Comparison of ENCODE assay signal across 11 cellular contexts in the genomic region with DNA sequence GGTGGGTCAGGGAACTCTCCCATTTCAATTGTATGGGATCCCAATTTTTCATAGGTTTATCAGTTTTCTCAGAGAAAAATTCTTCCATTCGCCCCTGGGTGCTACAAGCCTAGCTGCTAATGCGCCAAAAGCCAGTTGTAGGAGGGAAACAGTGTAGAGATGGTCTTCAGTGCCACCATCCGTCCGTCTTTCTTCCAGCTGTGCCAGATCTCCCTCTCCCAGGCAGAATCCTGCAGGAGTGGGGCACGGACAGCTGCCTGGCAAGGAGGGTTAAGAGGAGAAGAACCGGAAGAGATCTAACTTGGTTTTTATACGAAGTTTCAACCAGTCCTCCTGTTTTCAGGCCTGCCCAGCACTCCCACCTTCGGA. TPM values are rescaled to one million over a fixed set of nuclear protein-coding genes. Genes with fewer than 3 reads are reported as not detected.
DNase-seq lines count a peak whose midpoint lies in the region; ATAC-seq and TF ChIP-seq lines count a peak whose summit lies in the region.
"Had no signal": no experiment of that assay in that cellular context is flagged by ENCODE, and none has a peak within 500 bp of the region (broad histone marks: within the 10 kb centered on the region; RNA-seq: fewer than 3 reads in every experiment).

No MANE protein-coding gene starts in this region.

- no peaks in the 10 kb centered on the region for H3K4me1 ChIP-seq in right atrium auricular region
- H3K4me1 ChIP-seq in testis = no peaks in the 10 kb centered on the region

- H3K27ac ChIP-seq in right atrium auricular region = no peak overlapping the region
- no peak overlapping the region for H3K27ac ChIP-seq in testis

- H3K4me3 ChIP-seq in right atrium auricular region (no peak overlapping the region), testis (peak overlapping the region in 1 of 2 donors; percentile 35), H7 (ENCODE audit: insufficient read depth, low read depth, low read length) (no peak overlapping the region)
- H3K4me3 ChIP-seq: smooth muscle cell had no signal

- no peak for TF ChIP-seq POLR2A in testis (IDR thresholded peaks at IDR 0.05)

- H3K27me3 ChIP-seq in right atrium auricular region (no peaks in the 10 kb centered on the region), testis (no peaks in the 10 kb centered on the region), H7 (ENCODE audit: control insufficient read depth, insufficient read depth, low read length) (no peaks in the 10 kb centered on the region)

- DNase-seq in Right ventricle myocardium superior (no peak), right atrium auricular region (ENCODE audit: low spot score) (no peak), amygdala (lab: John Stamatoyannopoulos, UW) (peak in 41 of 56 donors; percentile 1 to 75 (median 36)), left colon (no peak), testis (peak; percentile 26), H7 (no peak)
- DNase-seq in stimulated activated CD4-positive, alpha-beta T cell treated with anti-CD3 and anti-CD28 coated beads, Interleukin-4, amount 100 ng/mL, for 24 hours = no peak
- DNase-seq: activated T-cell treated with anti-CD3 and anti-CD28 coated beads, Interleukin-2, amount 50 U/mL, for 48 hours; NCI-H1417 had no signal

- H3K9me3 ChIP-seq in right atrium auricular region (no peaks in the 10 kb centered on the region), testis (no peaks in the 10 kb centered on the region)

- no peaks in the 10 kb centered on the region for H3K36me3 ChIP-seq in right atrium auricular region
- H3K36me3 ChIP-seq in testis (ENCODE audit: low read depth, missing control alignments) = no peaks in the 10 kb centered on the region
- no peaks in the 10 kb centered on the region for H3K36me3 ChIP-seq in H7 (replicated peaks; ENCODE audit: control insufficient read depth, insufficient read depth, low read length)

- TF ChIP-seq CTCF in right atrium auricular region (IDR thresholded peaks at IDR 0.05) = no peak
- TF ChIP-seq CTCF in testis (IDR thresholded peaks at IDR 0.05) = no peak

- WGBS in testis, 2 donors = 33 to 71% methylated on average over 8 of the region's 8 CpGs

- ATAC-seq in Right ventricle myocardium superior (ENCODE audit: poor library complexity) (peak; percentile 63), left colon (peak; percentile 42), SK-N-SH treated with all-trans-retinoic acid at 6 μM for 48 hours (no peak)

- intact Hi-C loops in Right ventricle myocardium superior (cut with DNase I) (loop anchor here (10.0 kb wide), 1 partner anchor 209 kb away; no protein-coding TSS in a partner anchor), left colon (cut with DNase I, micrococcal nuclease) (no loop called here), testis (cut with DNase I; ENCODE audit: low total_unique reads) (no loop called here)

TF ChIP-seq in SK-N-SH treated with all-trans-retinoic acid at 6 μM for 48 hours, 23 proteins besides CTCF, POLR2A, EP300 and RAD21:
- TF ChIP-seq ISL1 (CRISPR knock-in tag; IDR thresholded peaks at IDR 0.05) (no peak), ARNTL (CRISPR knock-in tag; IDR thresholded peaks at IDR 0.05; ENCODE audit: borderline replicate concordance, low read depth) (no peak), TOX (CRISPR knock-in tag; IDR thresholded peaks at IDR 0.05; ENCODE audit: borderline replicate concordance) (no peak), TCF4 (CRISPR knock-in tag; IDR thresholded peaks at IDR 0.05; ENCODE audit: borderline replicate concordance) (no peak), SNAI2 (CRISPR knock-in tag; IDR thresholded peaks at IDR 0.05) (no peak), ZFP3 (CRISPR knock-in tag; IDR thresholded peaks at IDR 0.05) (no peak), ZFP30 (CRISPR knock-in tag; IDR thresholded peaks at IDR 0.05) (no peak), CSDC2 (CRISPR knock-in tag; IDR thresholded peaks at IDR 0.05) (no peak), GLIS3 (CRISPR knock-in tag; IDR thresholded peaks at IDR 0.05) (no peak), ZNF70 (CRISPR knock-in tag; IDR thresholded peaks at IDR 0.05) (no peak), RARB (CRISPR knock-in tag; IDR thresholded peaks at IDR 0.05) (no peak), ZC3H10 (CRISPR knock-in tag; IDR thresholded peaks at IDR 0.05) (no peak)
- TF ChIP-seq, protein P1, sequence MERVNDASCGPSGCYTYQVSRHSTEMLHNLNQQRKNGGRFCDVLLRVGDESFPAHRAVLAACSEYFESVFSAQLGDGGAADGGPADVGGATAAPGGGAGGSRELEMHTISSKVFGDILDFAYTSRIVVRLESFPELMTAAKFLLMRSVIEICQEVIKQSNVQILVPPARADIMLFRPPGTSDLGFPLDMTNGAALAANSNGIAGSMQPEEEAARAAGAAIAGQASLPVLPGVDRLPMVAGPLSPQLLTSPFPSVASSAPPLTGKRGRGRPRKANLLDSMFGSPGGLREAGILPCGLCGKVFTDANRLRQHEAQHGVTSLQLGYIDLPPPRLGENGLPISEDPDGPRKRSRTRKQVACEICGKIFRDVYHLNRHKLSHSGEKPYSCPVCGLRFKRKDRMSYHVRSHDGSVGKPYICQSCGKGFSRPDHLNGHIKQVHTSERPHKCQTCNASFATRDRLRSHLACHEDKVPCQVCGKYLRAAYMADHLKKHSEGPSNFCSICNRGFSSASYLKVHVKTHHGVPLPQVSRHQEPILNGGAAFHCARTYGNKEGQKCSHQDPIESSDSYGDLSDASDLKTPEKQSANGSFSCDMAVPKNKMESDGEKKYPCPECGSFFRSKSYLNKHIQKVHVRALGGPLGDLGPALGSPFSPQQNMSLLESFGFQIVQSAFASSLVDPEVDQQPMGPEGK (CRISPR knock-in tag; IDR thresholded peaks at IDR 0.05; ENCODE audit: borderline replicate concordance) = no peak
- TF ChIP-seq, protein P2, sequence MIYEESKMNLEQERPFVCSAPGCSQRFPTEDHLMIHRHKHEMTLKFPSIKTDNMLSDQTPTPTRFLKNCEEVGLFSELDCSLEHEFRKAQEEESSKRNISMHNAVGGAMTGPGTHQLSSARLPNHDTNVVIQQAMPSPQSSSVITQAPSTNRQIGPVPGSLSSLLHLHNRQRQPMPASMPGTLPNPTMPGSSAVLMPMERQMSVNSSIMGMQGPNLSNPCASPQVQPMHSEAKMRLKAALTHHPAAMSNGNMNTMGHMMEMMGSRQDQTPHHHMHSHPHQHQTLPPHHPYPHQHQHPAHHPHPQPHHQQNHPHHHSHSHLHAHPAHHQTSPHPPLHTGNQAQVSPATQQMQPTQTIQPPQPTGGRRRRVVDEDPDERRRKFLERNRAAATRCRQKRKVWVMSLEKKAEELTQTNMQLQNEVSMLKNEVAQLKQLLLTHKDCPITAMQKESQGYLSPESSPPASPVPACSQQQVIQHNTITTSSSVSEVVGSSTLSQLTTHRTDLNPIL (CRISPR knock-in tag; IDR thresholded peaks at IDR 0.05; ENCODE audit: low read depth) = no peak

RNA-seq across cellular contexts. Expression of a gene that starts 38.9 kb away (rescaled TPM):
- 9.9 TPM for total RNA-seq in Right ventricle myocardium superior
- 10 to 100 TPM in 1 of 2 donors, 1 to 10 TPM in 1; 9.5 to 13.5 TPM for total RNA-seq in right atrium auricular region
- total RNA-seq in left colon = 10 to 100 TPM; 22.3 to 27.8 TPM
- total RNA-seq in testis = 10 to 100 TPM; 58.7 to 68.3 TPM
- 47.1 TPM for polyA plus RNA-seq in testis (ENCODE audit: insufficient read depth, low read depth, low replicate concordance)
- total RNA-seq in H7 (2014; rRNA removed; shearing (Covaris generic)) = 34.9 and 38.5 TPM in 2 replicates

Comparison
In these comparisons a context has a peak if more than half of its experiments do, and no peak if none do; other contexts are left out.
1. DNase-seq: peak in amygdala (41 of 56) and testis (single experiment); none in Right ventricle myocardium superior (single experiment), right atrium auricular region (single experiment), left colon (0 of 2), H7 (single experiment) and stimulated activated CD4-positive, alpha-beta T cell treated with anti-CD3 and anti-CD28 coated beads, Interleukin-4, amount 100 ng/mL, for 24 hours (single experiment).